Comparison of ENCODE assay signal across 9 cellular contexts in the genomic region with DNA sequence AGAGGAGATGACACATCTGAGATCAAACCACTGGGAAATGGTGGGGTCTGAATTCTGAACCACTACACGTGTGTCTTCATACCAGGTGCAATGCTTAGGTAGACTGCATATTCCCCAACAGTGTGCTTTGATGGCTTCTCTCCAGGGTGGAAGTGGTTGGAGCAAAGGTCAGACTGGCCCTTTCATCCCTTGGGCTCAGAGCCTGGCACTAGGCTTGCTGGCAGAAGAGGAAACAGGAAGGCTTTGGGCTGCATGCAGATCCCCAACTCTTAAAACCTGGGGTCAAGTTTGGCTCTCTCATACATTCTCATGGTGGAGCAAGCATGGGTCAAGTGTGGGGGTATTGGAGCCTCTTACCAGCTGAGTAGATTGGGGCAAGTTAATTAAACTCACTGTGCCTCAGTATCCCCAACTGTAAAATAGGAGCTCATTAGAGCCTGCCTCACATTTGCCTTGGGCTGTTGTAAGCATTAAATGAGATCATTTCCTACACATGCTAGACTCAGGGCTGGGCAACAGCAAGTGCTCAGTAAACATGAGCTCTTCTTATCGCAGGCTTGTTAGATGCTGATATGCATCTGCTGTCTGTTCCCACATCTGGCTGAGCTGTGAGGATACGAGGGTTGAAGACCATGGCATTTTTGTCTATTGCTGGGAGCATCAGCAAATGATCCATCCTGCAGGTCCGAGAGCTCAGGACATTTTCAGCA. TPM values are rescaled to one million over a fixed set of nuclear protein-coding genes. Genes with fewer than 3 reads are reported as not detected.
DNase-seq lines count a peak whose midpoint lies in the region; ATAC-seq and TF ChIP-seq lines count a peak whose summit lies in the region.
"Had no signal": no experiment of that assay in that cellular context is flagged by ENCODE, and none has a peak within 500 bp of the region (broad histone marks: within the 10 kb centered on the region; RNA-seq: fewer than 3 reads in every experiment).

No MANE protein-coding gene starts in this region.

- H3K4me3 ChIP-seq in BE2C (ENCODE audit: low read depth, low read length) = no peak overlapping the region; the same call in 1 of the 2 replicates
- no peak overlapping the region for H3K4me3 ChIP-seq in sigmoid colon
- H3K4me3 ChIP-seq: PC-9 had no signal

- H3K36me3 Mint-ChIP-seq in endothelial cell (ENCODE audit: low read depth, unreplicated experiment) = peaks cover 10% of the 10 kb centered on the region
- peaks cover 87% of the 10 kb centered on the region for H3K36me3 Mint-ChIP-seq in stimulated activated effector memory CD8-positive, alpha-beta T cell treated with anti-CD3 and anti-CD28 coated beads, Interleukin-12 subunit alpha, Interleukin-12 subunit beta, amount 100 ng/mL, for 72 hours

- no peaks in the 10 kb centered on the region for H3K9me3 Mint-ChIP-seq in endothelial cell (ENCODE audit: unreplicated experiment)
- no peaks in the 10 kb centered on the region for H3K9me3 Mint-ChIP-seq in stimulated activated effector memory CD8-positive, alpha-beta T cell treated with anti-CD3 and anti-CD28 coated beads, Interleukin-12 subunit alpha, Interleukin-12 subunit beta, amount 100 ng/mL, for 72 hours

- H3K36me3 ChIP-seq in BE2C (no peaks in the 10 kb centered on the region), sigmoid colon (no peaks in the 10 kb centered on the region)

- H3K27me3 ChIP-seq in BE2C (no peaks in the 10 kb centered on the region), sigmoid colon (peaks cover 0 to 29% (median 0%) of the 10 kb centered on the region in 3 donors)

- no peak for TF ChIP-seq EP300 in sigmoid colon (IDR thresholded peaks at IDR 0.05)

- TF ChIP-seq CTCF in endothelial cell (IDR thresholded peaks at IDR 0.05; ENCODE audit: unreplicated experiment) (no peak), BE2C (IDR thresholded peaks at IDR 0.05; ENCODE audit: low read depth, low read length) (no peak), sigmoid colon (IDR thresholded peaks at IDR 0.05) (no peak)

- intact Hi-C loops in sigmoid colon (cut with DNase I) = no loop called here

- no peak overlapping the region for H3K4me3 Mint-ChIP-seq in endothelial cell (ENCODE audit: unreplicated experiment)
- peak overlapping the region; percentile 82 for H3K4me3 Mint-ChIP-seq in stimulated activated effector memory CD8-positive, alpha-beta T cell treated with anti-CD3 and anti-CD28 coated beads, Interleukin-12 subunit alpha, Interleukin-12 subunit beta, amount 100 ng/mL, for 72 hours

- peak overlapping the region in 2 of 4 donors; percentile 1 to 34 for H3K27ac ChIP-seq in sigmoid colon
- H3K27ac ChIP-seq: PC-9 had no signal

- peaks cover 15% of the 10 kb centered on the region for H3K27me3 Mint-ChIP-seq in endothelial cell (ENCODE audit: unreplicated experiment)

- DNase-seq in NK-92 treated with Interleukin-12 subunit alpha and Interleukin-12 subunit beta, amount 100 ng/mL, for 24 hours (lab: John Stamatoyannopoulos, UW) = peak; percentile 54
- DNase-seq in NK-92 (lab: John Stamatoyannopoulos, UW; ENCODE audit: unreplicated experiment) = no peak
- no peak for DNase-seq in endothelial cell (ENCODE audit: low spot score)
- no peak for DNase-seq in stimulated activated effector memory CD8-positive, alpha-beta T cell treated with anti-CD3 and anti-CD28 coated beads, Interleukin-12 subunit alpha, Interleukin-12 subunit beta, amount 100 ng/mL, for 72 hours (ENCODE audit: low spot score in 2 of 2)
- DNase-seq in BE2C = no peak
- no peak for DNase-seq in sigmoid colon
- DNase-seq in GF-D8 (lab: John Stamatoyannopoulos, UW) = no peak

- H3K4me1 ChIP-seq in BE2C (peaks cover 61% of the 10 kb centered on the region), sigmoid colon (no peaks in the 10 kb centered on the region)

- H3K4me1 Mint-ChIP-seq in endothelial cell (ENCODE audit: unreplicated experiment) = peaks cover 74% of the 10 kb centered on the region
- peaks cover 99% of the 10 kb centered on the region for H3K4me1 Mint-ChIP-seq in stimulated activated effector memory CD8-positive, alpha-beta T cell treated with anti-CD3 and anti-CD28 coated beads, Interleukin-12 subunit alpha, Interleukin-12 subunit beta, amount 100 ng/mL, for 72 hours

- peak overlapping the region; percentile 96 for H3K27ac Mint-ChIP-seq in endothelial cell (ENCODE audit: unreplicated experiment)
- peak overlapping the region; percentile 93 for H3K27ac Mint-ChIP-seq in stimulated activated effector memory CD8-positive, alpha-beta T cell treated with anti-CD3 and anti-CD28 coated beads, Interleukin-12 subunit alpha, Interleukin-12 subunit beta, amount 100 ng/mL, for 72 hours

- peak; percentile 39; the same call in 2 of the 3 replicates for ATAC-seq in SK-N-SH treated with all-trans-retinoic acid at 6 μM for 48 hours
- no peak for ATAC-seq in stimulated activated effector memory CD8-positive, alpha-beta T cell treated with anti-CD3 and anti-CD28 coated beads, Interleukin-12 subunit alpha, Interleukin-12 subunit beta, amount 100 ng/mL, for 72 hours

- 35 to 50% methylated on average over 4 of the region's 4 CpGs for WGBS in sigmoid colon, 2 donors

- H3K9me3 ChIP-seq in BE2C = no peaks in the 10 kb centered on the region
- no peaks in the 10 kb centered on the region for H3K9me3 ChIP-seq in sigmoid colon

- TF ChIP-seq POLR2A in sigmoid colon (IDR thresholded peaks at IDR 0.05) = no peak

TF ChIP-seq in SK-N-SH treated with all-trans-retinoic acid at 6 μM for 48 hours, 23 proteins besides CTCF, POLR2A, EP300 and RAD21:
- peak; percentile 81; the same call in 1 of the 2 replicates for TF ChIP-seq TCF4 (CRISPR knock-in tag; IDR thresholded peaks at IDR 0.05; ENCODE audit: borderline replicate concordance)
- peak; percentile 20; the same call in 1 of the 2 replicates for TF ChIP-seq ZNF70 (CRISPR knock-in tag; IDR thresholded peaks at IDR 0.05)
- TF ChIP-seq OSR1 (CRISPR knock-in tag; IDR thresholded peaks at IDR 0.05) = no peak

RNA-seq across cellular contexts. Expression of gene FAM83D, which starts 51.6 kb away (rescaled TPM):
- total RNA-seq in endothelial cell (ENCODE audit: unreplicated experiment) (7.7 TPM), sigmoid colon (100 to 1,000 TPM in 1 of 4 donors, 10 to 100 TPM in 3; 14.3 to 291 (median 57.8) TPM)
- 14.6 TPM for polyA plus RNA-seq in BE2C (2012; ENCODE audit: insufficient read depth, insufficient read length, low read depth)
- polyA plus RNA-seq in sigmoid colon = 10 to 100 TPM in 1 of 3 donors, 1 to 10 TPM in 2; 1.2 to 14.9 (median 4.9) TPM
